In the genomic region with DNA sequence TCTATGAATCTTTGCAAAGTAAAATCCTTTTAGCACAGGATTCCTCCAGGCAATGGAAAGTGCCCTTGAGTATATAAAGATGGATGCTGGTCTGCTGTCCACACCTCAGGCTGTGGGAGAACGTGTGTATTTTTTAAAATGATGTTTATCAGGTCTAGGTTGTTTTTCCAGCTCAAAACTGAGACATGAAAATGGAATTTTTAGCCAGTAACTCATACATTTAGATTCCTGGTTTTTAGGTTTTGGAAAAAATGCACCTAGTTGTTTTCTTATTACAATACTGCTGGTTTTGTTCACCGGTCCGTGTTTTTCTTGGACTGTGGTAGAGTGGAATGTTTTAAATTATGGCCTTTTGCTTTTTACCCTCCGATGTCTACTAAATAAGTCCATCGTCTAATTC, we compare ENCODE assay signal across 9 cellular contexts.
"Had no signal": no experiment of that assay in that cellular context is flagged by ENCODE, and none has a peak within 500 bp of the region (broad histone marks: within the 10 kb centered on the region; RNA-seq: fewer than 3 reads in every experiment).

No MANE protein-coding gene starts in this region.

- H3K27ac Mint-ChIP-seq: activated naive CD4-positive, alpha-beta T cell treated with anti-CD3 and anti-CD28 coated beads, Interleukin-2, amount 50 U/mL, for 24 hours; naive thymus-derived CD8-positive, alpha-beta T cell; T-helper 2 cell treated with Interferon-gamma antibody and Interleukin-4, amounts not matched to agents 5 μg/mL and 100 μg/mL, for 36 hours had no signal

- H3K9me3 Mint-ChIP-seq: activated naive CD4-positive, alpha-beta T cell treated with anti-CD3 and anti-CD28 coated beads, Interleukin-2, amount 50 U/mL, for 24 hours had no signal

- H3K36me3 ChIP-seq: neutrophil had no signal

- DNase-seq: amniotic stem cell; hippocampal formation; mucosa of descending colon; naive thymus-derived CD8-positive, alpha-beta T cell; stimulated activated naive CD8-positive, alpha-beta T cell treated with anti-CD3 and anti-CD28 coated beads, Interleukin-15, Interleukin-2, amounts not matched to agents 100 U/mL and 50 U/mL, for 24 hours had no signal

- H3K27me3 ChIP-seq: neutrophil had no signal

- H3K36me3 Mint-ChIP-seq: activated naive CD4-positive, alpha-beta T cell treated with anti-CD3 and anti-CD28 coated beads, Interleukin-2, amount 50 U/mL, for 24 hours; naive thymus-derived CD8-positive, alpha-beta T cell had no signal

- H3K27ac ChIP-seq: neutrophil had no signal

- H3K9me3 ChIP-seq: mucosa of descending colon, neutrophil had no signal

- H3K4me3 ChIP-seq: mucosa of descending colon had no signal

- H3K4me1 Mint-ChIP-seq: activated naive CD4-positive, alpha-beta T cell treated with anti-CD3 and anti-CD28 coated beads, Interleukin-2, amount 50 U/mL, for 24 hours had no signal

- ATAC-seq: left lobe of liver; mucosa of descending colon; naive thymus-derived CD8-positive, alpha-beta T cell; stimulated activated naive CD8-positive, alpha-beta T cell treated with anti-CD3 and anti-CD28 coated beads, Interleukin-15, Interleukin-2, amounts not matched to agents 100 U/mL and 50 U/mL, for 24 hours had no signal

- H3K4me3 Mint-ChIP-seq: activated naive CD4-positive, alpha-beta T cell treated with anti-CD3 and anti-CD28 coated beads, Interleukin-2, amount 50 U/mL, for 24 hours; naive thymus-derived CD8-positive, alpha-beta T cell; T-helper 2 cell treated with Interferon-gamma antibody and Interleukin-4, amounts not matched to agents 5 μg/mL and 100 μg/mL, for 36 hours had no signal
